1 cellular context compared by ENCODE assay signal in genomic region chr4:1463927-1464540, GRCh38.
TF ChIP-seq lines count a peak whose summit lies in the region.

No MANE protein-coding gene starts in this region.

TF ChIP-seq in SK-N-SH, 30 proteins besides CTCF, POLR2A, EP300 and RAD21 (continued from another document):
- TF ChIP-seq MXI1 (IDR thresholded peaks at IDR 0.05; ENCODE audit: low read depth, low read length) (no peak), EZH2phosphoT487 (IDR thresholded peaks at IDR 0.05; ENCODE audit: borderline replicate concordance, low read depth) (no peak), TCF12 (IDR thresholded peaks at IDR 0.05) (no peak), POLR2AphosphoS5 (IDR thresholded peaks at IDR 0.05; ENCODE audit: low read depth, low read length) (no peak), YY1 (IDR thresholded peaks at IDR 0.05; ENCODE audit: low read depth) (no peak), NFIC (IDR thresholded peaks at IDR 0.05; ENCODE audit: borderline replicate concordance) (no peak), CHD2 (IDR thresholded peaks at IDR 0.05; ENCODE audit: low read length, partially characterized antibody) (no peak)
